Comparison of ENCODE assay signal across 11 cellular contexts in the genomic region with DNA sequence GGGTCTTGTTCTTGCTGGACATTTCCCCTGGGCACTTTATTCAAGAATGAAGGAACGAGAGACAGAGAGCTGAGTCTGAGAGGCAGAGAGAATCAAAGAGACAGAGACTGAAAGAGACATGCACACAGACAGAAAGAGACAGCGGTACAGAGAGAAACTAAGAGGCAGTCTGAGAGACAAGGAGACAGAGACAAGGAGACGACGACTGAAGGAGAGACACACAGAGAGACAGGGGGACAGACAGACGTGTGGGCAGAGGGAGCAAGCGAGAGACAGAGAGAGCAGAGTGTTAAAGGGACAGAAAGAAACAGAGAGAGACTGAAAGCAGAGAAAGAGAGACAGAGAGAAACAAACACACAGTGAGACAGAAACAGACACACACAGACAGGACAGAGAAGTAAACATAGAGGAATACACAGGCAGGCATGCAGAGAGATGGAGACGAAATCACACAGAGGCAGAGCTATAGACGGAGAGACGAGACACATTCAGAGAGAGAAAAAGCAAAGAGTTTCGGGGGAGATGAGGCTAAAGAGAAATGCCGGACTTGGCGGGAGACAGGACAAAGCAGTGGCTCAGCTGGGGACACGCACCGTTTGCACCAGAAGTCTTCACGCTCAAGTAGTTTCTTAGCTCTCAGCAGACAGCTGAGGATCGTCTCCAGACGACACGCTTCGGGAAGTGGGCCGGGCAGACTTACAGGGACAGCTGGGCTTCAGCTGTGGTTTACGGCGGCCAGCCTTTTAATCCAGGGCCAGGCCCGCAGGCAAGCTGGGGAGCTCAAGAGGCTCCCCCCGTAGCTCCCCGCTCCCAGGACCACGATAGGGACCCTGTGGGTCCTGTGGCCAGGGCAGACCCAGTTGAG. TPM values are rescaled to one million over a fixed set of nuclear protein-coding genes. Genes with fewer than 3 reads are reported as not detected.
DNase-seq lines count a peak whose midpoint lies in the region; ATAC-seq and TF ChIP-seq lines count a peak whose summit lies in the region.
"Had no signal": no experiment of that assay in that cellular context is flagged by ENCODE, and none has a peak within 500 bp of the region (broad histone marks: within the 10 kb centered on the region; RNA-seq: fewer than 3 reads in every experiment).

No MANE protein-coding gene starts in this region.

- peak overlapping the region in 3 of 4 donors; percentile 61 to 68 (median 64) for H3K27ac ChIP-seq in esophagus squamous epithelium

- no peak for TF ChIP-seq POLR2A in esophagus squamous epithelium (IDR thresholded peaks at IDR 0.05)

- no peaks in the 10 kb centered on the region for H3K27me3 ChIP-seq in esophagus squamous epithelium

- peaks cover 2% of the 10 kb centered on the region for H3K27me3 Mint-ChIP-seq in neural crest cell (ENCODE audit: low read depth)
- H3K27me3 Mint-ChIP-seq in activated naive CD8-positive, alpha-beta T cell treated with anti-CD3 and anti-CD28 coated beads, Interleukin-2, amount 50 U/mL, for 24 hours, result peaks cover 8% of the 10 kb centered on the region

- peaks cover 6% of the 10 kb centered on the region for H3K36me3 Mint-ChIP-seq in neural crest cell (ENCODE audit: low read depth)
- H3K36me3 Mint-ChIP-seq in activated naive CD8-positive, alpha-beta T cell treated with anti-CD3 and anti-CD28 coated beads, Interleukin-2, amount 50 U/mL, for 24 hours (ENCODE audit: low read depth), result peaks cover 1% of the 10 kb centered on the region

- intact Hi-C loops in esophagus squamous epithelium (cut with DNase I), result no loop called here

- no peak overlapping the region for H3K4me3 Mint-ChIP-seq in neural crest cell
- no peak overlapping the region for H3K4me3 Mint-ChIP-seq in activated naive CD8-positive, alpha-beta T cell treated with anti-CD3 and anti-CD28 coated beads, Interleukin-2, amount 50 U/mL, for 24 hours
- H3K4me3 Mint-ChIP-seq: CD8-positive, alpha-beta memory T cell had no signal

- 57 to 65% methylated on average over 16 to 21 of the region's 26 CpGs for WGBS in esophagus squamous epithelium, 2 donors

- peak overlapping the region; percentile 86 for H3K27ac Mint-ChIP-seq in neural crest cell (ENCODE audit: unreplicated experiment)
- H3K27ac Mint-ChIP-seq in activated naive CD8-positive, alpha-beta T cell treated with anti-CD3 and anti-CD28 coated beads, Interleukin-2, amount 50 U/mL, for 24 hours, result no peak overlapping the region
- H3K27ac Mint-ChIP-seq: CD8-positive, alpha-beta memory T cell had no signal

- DNase-seq in AG08395 (ENCODE audit: low spot score) (peak; percentile 58), NCI-H2227 treated with DMSO at 0.1 percent for 48 hours (lab: John Stamatoyannopoulos, UW) (peak; percentile 32), esophagus squamous epithelium (lab: John Stamatoyannopoulos, UW) (no peak), neural crest cell (ENCODE audit: low read depth, low spot score) (peak; percentile 17), superior temporal gyrus (ENCODE audit: extremely low spot score) (no peak), NCI-H1436 treated with DMSO at 0.1 percent for 48 hours (lab: John Stamatoyannopoulos, UW) (no peak)
- DNase-seq in activated naive CD8-positive, alpha-beta T cell treated with anti-CD3 and anti-CD28 coated beads, Interleukin-2, amount 50 U/mL, for 24 hours, result no peak
- DNase-seq: activated T-cell treated with anti-CD3 and anti-CD28 coated beads for 4 hours; CD8-positive, alpha-beta memory T cell; NCI-H1694 treated with DMSO at 0.1 percent for 48 hours had no signal

- TF ChIP-seq CTCF in esophagus squamous epithelium (IDR thresholded peaks at IDR 0.05) (no peak), neural crest cell (conservative IDR thresholded peaks at IDR 0.05) (no peak)

- H3K9me3 Mint-ChIP-seq in neural crest cell, result peaks cover 4% of the 10 kb centered on the region
- peaks cover 3% of the 10 kb centered on the region for H3K9me3 Mint-ChIP-seq in activated naive CD8-positive, alpha-beta T cell treated with anti-CD3 and anti-CD28 coated beads, Interleukin-2, amount 50 U/mL, for 24 hours

- peaks cover 6 to 58% (median 8%) of the 10 kb centered on the region in 3 donors for H3K4me1 ChIP-seq in esophagus squamous epithelium

- H3K4me1 Mint-ChIP-seq in neural crest cell, result peaks cover 29% of the 10 kb centered on the region
- no peaks in the 10 kb centered on the region for H3K4me1 Mint-ChIP-seq in activated naive CD8-positive, alpha-beta T cell treated with anti-CD3 and anti-CD28 coated beads, Interleukin-2, amount 50 U/mL, for 24 hours
- H3K4me1 Mint-ChIP-seq: CD8-positive, alpha-beta memory T cell had no signal

- H3K4me3 ChIP-seq in esophagus squamous epithelium, result peak overlapping the region in 1 of 4 donors; percentile 39

- ATAC-seq in activated naive CD8-positive, alpha-beta T cell treated with anti-CD3 and anti-CD28 coated beads, Interleukin-2, amount 50 U/mL, for 24 hours, result no peak
- no peak for ATAC-seq in GM19324 (IDR thresholded peaks at IDR 0.05; ENCODE audit: low FRiP score, unreplicated experiment)

- peaks cover 0 to 3% (median 0%) of the 10 kb centered on the region in 3 donors for H3K9me3 ChIP-seq in esophagus squamous epithelium

- no peaks in the 10 kb centered on the region for H3K36me3 ChIP-seq in esophagus squamous epithelium

RNA-seq across cellular contexts. Expression of gene DLG1, which starts 56.0 kb away (rescaled TPM):
- 100 to 1,000 TPM; 103 to 150 (median 122) TPM for total RNA-seq in esophagus squamous epithelium
- 91.4 and 95.5 TPM in 2 replicates for total RNA-seq in neural crest cell

Comparison
In these comparisons a context has a peak if more than half of its experiments do, and no peak if none do; other contexts are left out.
1. DNase-seq: peak in AG08395 (single experiment), NCI-H2227 treated with DMSO at 0.1 percent for 48 hours (single experiment) and neural crest cell (single experiment); none in esophagus squamous epithelium (single experiment), superior temporal gyrus (single experiment), NCI-H1436 treated with DMSO at 0.1 percent for 48 hours (single experiment) and activated naive CD8-positive, alpha-beta T cell treated with anti-CD3 and anti-CD28 coated beads, Interleukin-2, amount 50 U/mL, for 24 hours (single experiment).